In the genomic region with DNA sequence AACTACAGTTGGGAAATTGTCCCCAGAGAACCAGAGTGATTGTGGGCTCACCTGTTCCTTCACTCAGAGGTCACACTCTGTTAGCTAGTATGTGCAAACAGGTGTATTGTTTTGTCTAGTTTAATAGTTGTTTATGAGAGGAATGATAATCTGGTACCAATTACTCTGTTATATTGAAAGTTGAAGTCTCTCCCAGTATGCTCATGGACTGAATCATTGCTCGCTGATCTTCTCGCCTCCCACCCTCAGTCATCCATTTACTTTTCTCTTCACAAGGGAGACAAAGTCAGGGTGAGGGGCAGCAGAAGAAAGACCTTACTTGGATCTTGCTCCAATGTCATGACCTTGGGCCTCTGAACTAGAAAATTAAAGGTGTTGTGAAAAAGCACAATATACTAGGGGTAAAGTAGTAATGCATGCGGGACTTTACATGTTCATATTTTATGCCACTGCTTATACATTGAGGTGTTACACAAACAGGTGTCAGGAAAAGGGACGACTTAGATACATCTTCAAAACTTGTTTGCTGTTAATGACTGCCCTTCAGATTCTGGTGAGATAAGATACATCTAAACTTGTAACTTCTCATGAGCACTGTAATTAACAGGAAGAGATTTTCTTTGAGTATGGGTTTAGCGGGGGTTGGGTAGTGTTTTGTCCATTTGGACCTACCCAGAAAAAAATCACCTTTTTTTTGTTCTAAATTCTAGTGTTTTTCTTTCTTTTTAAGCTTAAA, we compare ENCODE assay signal across 1 cellular context.
TF ChIP-seq lines count a peak whose summit lies in the region.

No MANE protein-coding gene starts in this region.

TF ChIP-seq in K562, 482 proteins besides CTCF, POLR2A, EP300 and RAD21:
- TF ChIP-seq ESRRA (IDR thresholded peaks at IDR 0.05; ENCODE audit: borderline replicate concordance, low read depth) (0 out of 2 replicates have a peak, but pooled peaks have one; percentile 19), ZBTB7A (IDR thresholded peaks at IDR 0.05; ENCODE audit: borderline replicate concordance, control insufficient read depth, low read depth, low read length) (no peak)
TF ChIP-seq in K562: peak in this region for 1.
